In genomic region chr17:42568341-42569111, GRCh38 we compare ENCODE assay signal across 9 cellular contexts. TPM values are rescaled to one million over a fixed set of nuclear protein-coding genes. Genes with fewer than 3 reads are reported as not detected.
DNase-seq lines count a peak whose midpoint lies in the region; ATAC-seq and TF ChIP-seq lines count a peak whose summit lies in the region.
"Had no signal": no experiment of that assay in that cellular context is flagged by ENCODE, and none has a peak within 500 bp of the region (broad histone marks: within the 10 kb centered on the region; RNA-seq: fewer than 3 reads in every experiment).

No MANE protein-coding gene starts in this region.

- peaks cover 22% of the 10 kb centered on the region for H3K36me3 Mint-ChIP-seq in activated naive CD8-positive, alpha-beta T cell treated with anti-CD3 and anti-CD28 coated beads, Interleukin-2, amount 10 ng/mL, durations not matched to agents 7 days and 5 days
- peaks cover 17% of the 10 kb centered on the region for H3K36me3 Mint-ChIP-seq in type B pancreatic cell

- no peak overlapping the region for H2BK5ac ChIP-seq in mesendoderm (ENCODE audit: low read length)

- peaks cover 0 to 77% (median 71%) of the 10 kb centered on the region in 9 donors for H3K36me3 ChIP-seq in heart left ventricle
- H3K36me3 ChIP-seq in mesendoderm (ENCODE audit: control insufficient read depth, insufficient read depth, low read length): peaks cover 30% of the 10 kb centered on the region

- no peak overlapping the region for H3K4me2 ChIP-seq in mesendoderm (ENCODE audit: low read length)

- H2BK15ac ChIP-seq in mesendoderm (replicated peaks; ENCODE audit: low read depth): no peak overlapping the region

- no peak for TF ChIP-seq POLR2A in heart left ventricle (IDR thresholded peaks at IDR 0.05)

- H3K27me3 ChIP-seq in heart left ventricle: no peaks in the 10 kb centered on the region
- no peaks in the 10 kb centered on the region for H3K27me3 ChIP-seq in mesendoderm (ENCODE audit: insufficient read depth, low read length, poor library complexity)

- TF ChIP-seq CTCF in heart left ventricle (IDR thresholded peaks at IDR 0.05) (no peak), type B pancreatic cell (conservative IDR thresholded peaks at IDR 0.05) (no peak)

- WGBS in heart left ventricle, 4 donors: 86 to 92% (median 87%) methylated on average over 14 of the region's 14 CpGs
- no CpG with 5 or more reads among the region's 14 CpGs for WGBS in mesendoderm (ENCODE audit: extremely low coverage, insufficient coverage, low lambda C conversion rate)

- no peak overlapping the region for H4K5ac ChIP-seq in mesendoderm (ENCODE audit: low read length)

- no peaks in the 10 kb centered on the region for H3K9me3 Mint-ChIP-seq in activated naive CD8-positive, alpha-beta T cell treated with anti-CD3 and anti-CD28 coated beads, Interleukin-2, amount 10 ng/mL, durations not matched to agents 7 days and 5 days
- H3K9me3 Mint-ChIP-seq in type B pancreatic cell: no peaks in the 10 kb centered on the region

- H3K4me3 Mint-ChIP-seq in activated naive CD8-positive, alpha-beta T cell treated with anti-CD3 and anti-CD28 coated beads, Interleukin-2, amount 10 ng/mL, durations not matched to agents 7 days and 5 days: peak overlapping the region; percentile 97
- H3K4me3 Mint-ChIP-seq in type B pancreatic cell: peak overlapping the region; percentile 52

- H3K79me2 ChIP-seq in mesendoderm (ENCODE audit: control insufficient read depth, insufficient read depth, low read length): peaks cover 12% of the 10 kb centered on the region

- H3K4me3 ChIP-seq in heart left ventricle (peak overlapping the region in 4 of 12 donors; percentile 78 to 97 (median 88)), mesendoderm (ENCODE audit: low read length) (no peak overlapping the region)

- H3K4me1 ChIP-seq in heart left ventricle (peaks cover 4 to 46% (median 26%) of the 10 kb centered on the region in 12 donors), mesendoderm (ENCODE audit: control insufficient read depth, low read depth, low read length) (no peaks in the 10 kb centered on the region)

- peak overlapping the region; percentile 61 for H3K27ac Mint-ChIP-seq in activated naive CD8-positive, alpha-beta T cell treated with anti-CD3 and anti-CD28 coated beads, Interleukin-2, amount 10 ng/mL, durations not matched to agents 7 days and 5 days
- H3K27ac Mint-ChIP-seq in type B pancreatic cell: no peak overlapping the region

- H3K9me3 ChIP-seq in heart left ventricle: no peaks in the 10 kb centered on the region

- H3K79me1 ChIP-seq in mesendoderm (ENCODE audit: low read length): peaks cover 17% of the 10 kb centered on the region

- H3K4ac ChIP-seq in mesendoderm (ENCODE audit: low read depth, low read length): no peak overlapping the region

- H3K27ac ChIP-seq in heart left ventricle (peak overlapping the region in 8 of 12 donors; percentile 42 to 99 (median 96)), mesendoderm (ENCODE audit: low read depth, low read length) (no peak overlapping the region)

- no peaks in the 10 kb centered on the region for H3K27me3 Mint-ChIP-seq in activated naive CD8-positive, alpha-beta T cell treated with anti-CD3 and anti-CD28 coated beads, Interleukin-2, amount 10 ng/mL, durations not matched to agents 7 days and 5 days
- no peaks in the 10 kb centered on the region for H3K27me3 Mint-ChIP-seq in type B pancreatic cell

- H3K9ac ChIP-seq in mesendoderm (ENCODE audit: low read length): no peak overlapping the region

- intact Hi-C loops in heart left ventricle (cut with DNase I): no loop called here
- intact Hi-C loops in cardiac septum (cut with DNase I): loop anchor here (5.0 kb wide), 1 partner anchor 39 kb away; the partner anchor contains the start of genes RETREG3 and TUBG1

- no peak overlapping the region for H2AK5ac ChIP-seq in mesendoderm (ENCODE audit: low read length)

- no peak overlapping the region for H3K23ac ChIP-seq in mesendoderm (ENCODE audit: low read length)

- no peak overlapping the region for H2BK120ac ChIP-seq in mesendoderm (ENCODE audit: low read depth, low read length)

- peak overlapping the region; percentile 38 for H3K56ac ChIP-seq in mesendoderm (ENCODE audit: low read length)

- POLR2A ChIA-PET in activated naive CD8-positive, alpha-beta T cell treated with anti-CD3 and anti-CD28 coated beads, Interleukin-2, amount 10 ng/mL, durations not matched to agents 7 days and 5 days (lab: Charles Lee): interaction anchor here (0.8 to 6.2 kb wide), 8 partner anchors 9 to 111 kb away, joined by 3 to 56 read pairs (median 8); partner anchors contain the start of genes NAGLU and PSMC3IP

- ATAC-seq in heart left ventricle: no peak
- no peak for ATAC-seq in activated naive CD8-positive, alpha-beta T cell treated with anti-CD3 and anti-CD28 coated beads, Interleukin-2, amount 10 ng/mL, durations not matched to agents 7 days and 5 days (ENCODE audit: low read depth)
- ATAC-seq in HG02870 (IDR thresholded peaks at IDR 0.05; ENCODE audit: unreplicated experiment): no peak

- H3K4me1 Mint-ChIP-seq in activated naive CD8-positive, alpha-beta T cell treated with anti-CD3 and anti-CD28 coated beads, Interleukin-2, amount 10 ng/mL, durations not matched to agents 7 days and 5 days: peaks cover 31% of the 10 kb centered on the region
- peaks cover 12% of the 10 kb centered on the region for H3K4me1 Mint-ChIP-seq in type B pancreatic cell (ENCODE audit: unreplicated experiment)

- H4K8ac ChIP-seq in mesendoderm (ENCODE audit: low read depth, low read length): no peak overlapping the region

- peak in 1 of 5 donors; percentile 33 for DNase-seq in heart left ventricle
- DNase-seq in cardiac septum (ENCODE audit: low spot score): no peak
- DNase-seq in activated naive CD8-positive, alpha-beta T cell treated with anti-CD3 and anti-CD28 coated beads, Interleukin-2, amount 10 ng/mL, durations not matched to agents 7 days and 5 days: no peak
- no peak for DNase-seq in mesendoderm
- DNase-seq in type B pancreatic cell (ENCODE audit: extremely low spot score, unreplicated experiment): no peak
- no peak for DNase-seq in activated CD4-positive, CD25-positive, alpha-beta regulatory T cell (lab: John Stamatoyannopoulos, UW)
- DNase-seq in NCI-H82 (lab: John Stamatoyannopoulos, UW): no peak
- DNase-seq: cerebellar nuclear complex had no signal

- no peak overlapping the region for H3K18ac ChIP-seq in mesendoderm (ENCODE audit: low read length)

RNA-seq across cellular contexts. Expression of gene MLX, which starts 1.6 kb away (rescaled TPM):
- total RNA-seq in heart left ventricle: 10 to 100 TPM; 48.1 to 76.2 (median 57.9) TPM
- polyA plus RNA-seq in heart left ventricle: 10 to 100 TPM; 53.1 to 71.7 TPM
- total RNA-seq in cardiac septum: 43.1 TPM
- total RNA-seq in activated naive CD8-positive, alpha-beta T cell treated with anti-CD3 and anti-CD28 coated beads, Interleukin-2, amount 10 ng/mL, durations not matched to agents 7 days and 5 days: 10 to 100 TPM; 62.9 to 64.9 TPM
- 47.9 TPM for polyA plus RNA-seq in mesendoderm (2013, experiment 1 of 2)
- polyA plus RNA-seq in mesendoderm (2013, experiment 2 of 2): 45.7 TPM
- total RNA-seq in type B pancreatic cell (ENCODE audit: low replicate concordance): 31.3 and 32.3 TPM in 2 replicates

RNA-seq across cellular contexts. Expression of gene COASY, which starts 6.6 kb away (rescaled TPM):
- total RNA-seq in heart left ventricle: 10 to 100 TPM; 24.3 to 50.4 (median 33.2) TPM
- polyA plus RNA-seq in heart left ventricle: 10 to 100 TPM; 37.5 to 59.1 TPM
- 33.4 TPM for total RNA-seq in cardiac septum
- total RNA-seq in activated naive CD8-positive, alpha-beta T cell treated with anti-CD3 and anti-CD28 coated beads, Interleukin-2, amount 10 ng/mL, durations not matched to agents 7 days and 5 days: 10 to 100 TPM; 83.3 to 98.1 TPM
- polyA plus RNA-seq in mesendoderm (2013, experiment 1 of 2): 113 TPM
- polyA plus RNA-seq in mesendoderm (2013, experiment 2 of 2): 116 TPM
- total RNA-seq in type B pancreatic cell (ENCODE audit: low replicate concordance): 78.0 and 80.8 TPM in 2 replicates

RNA-seq across cellular contexts. Expression of gene PSMC3IP, which starts 9.0 kb away (rescaled TPM):
- total RNA-seq in heart left ventricle (1 to 10 TPM in 7 of 9 donors, under 1 TPM in 2; 0.71 to 4.1 (median 2.0) TPM), cardiac septum (1.8 TPM), type B pancreatic cell (ENCODE audit: low replicate concordance) (10.6 and 22.6 TPM in 2 replicates)
- polyA plus RNA-seq in heart left ventricle: 1 to 10 TPM; 2.1 to 2.9 TPM
- 10 to 100 TPM; 15.9 to 16.9 TPM for total RNA-seq in activated naive CD8-positive, alpha-beta T cell treated with anti-CD3 and anti-CD28 coated beads, Interleukin-2, amount 10 ng/mL, durations not matched to agents 7 days and 5 days
- polyA plus RNA-seq in mesendoderm (2013, experiment 1 of 2): 26.0 TPM
- polyA plus RNA-seq in mesendoderm (2013, experiment 2 of 2): 26.0 TPM

RNA-seq across cellular contexts. Expression of gene HSD17B1, which starts 15.8 kb away (rescaled TPM):
- total RNA-seq in heart left ventricle (1 to 10 TPM in 3 of 9 donors, under 1 TPM in 5, not detected in 1; 0.32 to 1.7 (median 0.97) TPM), cardiac septum (0.83 TPM), type B pancreatic cell (ENCODE audit: low replicate concordance) (2.2 and 2.7 TPM in 2 replicates)
- 1 to 10 TPM; 1.2 to 1.8 TPM for polyA plus RNA-seq in heart left ventricle
- total RNA-seq in activated naive CD8-positive, alpha-beta T cell treated with anti-CD3 and anti-CD28 coated beads, Interleukin-2, amount 10 ng/mL, durations not matched to agents 7 days and 5 days: 1 to 10 TPM; 1.2 TPM
- 0.59 TPM for polyA plus RNA-seq in mesendoderm (2013, experiment 1 of 2)
- polyA plus RNA-seq in mesendoderm (2013, experiment 2 of 2): 0.67 TPM

RNA-seq across cellular contexts. Expression of gene NAGLU, which starts 32.5 kb away (rescaled TPM):
- total RNA-seq in heart left ventricle: 10 to 100 TPM in 8 of 9 donors, 1 to 10 TPM in 1; 8.4 to 22.0 (median 12.5) TPM
- 10 to 100 TPM; 10.4 to 19.1 TPM for polyA plus RNA-seq in heart left ventricle
- 12.1 TPM for total RNA-seq in cardiac septum
- total RNA-seq in activated naive CD8-positive, alpha-beta T cell treated with anti-CD3 and anti-CD28 coated beads, Interleukin-2, amount 10 ng/mL, durations not matched to agents 7 days and 5 days: 10 to 100 TPM; 22.9 to 23.9 TPM
- 9.6 TPM for polyA plus RNA-seq in mesendoderm (2013, experiment 1 of 2)
- 9.0 TPM for polyA plus RNA-seq in mesendoderm (2013, experiment 2 of 2)
- 24.0 and 26.5 TPM in 2 replicates for total RNA-seq in type B pancreatic cell (ENCODE audit: low replicate concordance)
